In genomic region chr16:84093879-84094270, GRCh38 we compare ENCODE assay signal across 17 cellular contexts. TPM values are rescaled to one million over a fixed set of nuclear protein-coding genes. Genes with fewer than 3 reads are reported as not detected.
DNase-seq lines count a peak whose midpoint lies in the region; ATAC-seq and TF ChIP-seq lines count a peak whose summit lies in the region.
"Had no signal": no experiment of that assay in that cellular context is flagged by ENCODE, and none has a peak within 500 bp of the region (broad histone marks: within the 10 kb centered on the region; RNA-seq: fewer than 3 reads in every experiment).

No MANE protein-coding gene starts in this region.

- no peak for DNase-seq in CD4-positive, CD25-positive, alpha-beta regulatory T cell
- DNase-seq in G401 (ENCODE audit: low spot score) = peak; percentile 59
- DNase-seq in T-helper 17 cell = no peak
- peak; percentile 44 for DNase-seq in cerebellar cortex (ENCODE audit: low spot score)
- DNase-seq in CD4-positive, alpha-beta T cell = no peak
- no peak for DNase-seq in activated T-cell treated with anti-CD3 and anti-CD28 coated beads for 4 hours
- DNase-seq in HUDEP-2 (lab: John Stamatoyannopoulos, UW; ENCODE audit: unreplicated experiment in 76 of 76) = no peak
- DNase-seq in pons (ENCODE audit: low spot score) = no peak
- DNase-seq: BE2C; Caco-2; CD8-positive, alpha-beta memory T cell; DMS53; H7 had no signal

- no peaks in the 10 kb centered on the region for H3K27me3 ChIP-seq in CD4-positive, CD25-positive, alpha-beta regulatory T cell (ENCODE audit: control insufficient read depth, insufficient read depth, low read length)
- H3K27me3 ChIP-seq in CD4-positive, alpha-beta T cell (ENCODE audit: control insufficient read depth, insufficient read depth, low read length) = no peaks in the 10 kb centered on the region
- H3K27me3 ChIP-seq: BE2C had no signal

- H3K27me3 Mint-ChIP-seq in CD4-positive, CD25-positive, alpha-beta regulatory T cell = no peaks in the 10 kb centered on the region
- no peaks in the 10 kb centered on the region for H3K27me3 Mint-ChIP-seq in T-helper 17 cell
- H3K27me3 Mint-ChIP-seq in CD4-positive, alpha-beta T cell = no peaks in the 10 kb centered on the region
- H3K27me3 Mint-ChIP-seq: CD8-positive, alpha-beta memory T cell had no signal

- no peak overlapping the region for H3K4me3 Mint-ChIP-seq in CD4-positive, CD25-positive, alpha-beta regulatory T cell
- H3K4me3 Mint-ChIP-seq in T-helper 17 cell = no peak overlapping the region
- no peak overlapping the region for H3K4me3 Mint-ChIP-seq in CD4-positive, alpha-beta T cell
- H3K4me3 Mint-ChIP-seq: CD8-positive, alpha-beta memory T cell; GM23338 had no signal

- in situ Hi-C loops in G401 (cut with HindIII; ENCODE audit: low sequenced_read_pairs) = no loop called here

- no peak overlapping the region for H3K27ac ChIP-seq in CD4-positive, CD25-positive, alpha-beta regulatory T cell (ENCODE audit: insufficient read depth, low read length, poor library complexity, severe bottlenecking)
- no peak overlapping the region for H3K27ac ChIP-seq in CD4-positive, alpha-beta T cell (ENCODE audit: low read depth, low read length)
- H3K27ac ChIP-seq: C4-2B, HL-60 had no signal

- no peak overlapping the region for H3K4me3 ChIP-seq in CD4-positive, CD25-positive, alpha-beta regulatory T cell (ENCODE audit: low read depth, low read length)
- H3K4me3 ChIP-seq: GM23338 had no signal

- H3K36me3 ChIP-seq in CD4-positive, CD25-positive, alpha-beta regulatory T cell (ENCODE audit: control insufficient read depth, insufficient read depth, low read length) = peaks cover 96% of the 10 kb centered on the region

- no peaks in the 10 kb centered on the region for H3K9me3 ChIP-seq in CD4-positive, CD25-positive, alpha-beta regulatory T cell (ENCODE audit: control insufficient read depth in 2 of 2, low read length in 2 of 2)
- H3K9me3 ChIP-seq in T-helper 17 cell (ENCODE audit: control insufficient read depth, low read length, poor library complexity, severe bottlenecking) = no peaks in the 10 kb centered on the region
- no peaks in the 10 kb centered on the region for H3K9me3 ChIP-seq in CD4-positive, alpha-beta T cell (ENCODE audit: control insufficient read depth, low read length)
- H3K9me3 ChIP-seq: BE2C, Caco-2 had no signal

- intact Hi-C loops in CD4-positive, alpha-beta T cell (cut with DNase I, micrococcal nuclease) = no loop called here

- CTCF ChIA-PET in CD4-positive, alpha-beta T cell (lab: Charles Lee) = no interaction called here

- no peaks in the 10 kb centered on the region for H3K9me3 Mint-ChIP-seq in CD4-positive, CD25-positive, alpha-beta regulatory T cell
- H3K9me3 Mint-ChIP-seq in CD4-positive, alpha-beta T cell = no peaks in the 10 kb centered on the region
- H3K9me3 Mint-ChIP-seq: CD8-positive, alpha-beta memory T cell; GM23338 had no signal

- H3K4me1 Mint-ChIP-seq in CD4-positive, CD25-positive, alpha-beta regulatory T cell = peaks cover 4 to 18% (median 8%) of the 10 kb centered on the region in 4 donors
- H3K4me1 Mint-ChIP-seq in T-helper 17 cell = peaks cover 8% of the 10 kb centered on the region
- peaks cover 19% of the 10 kb centered on the region for H3K4me1 Mint-ChIP-seq in CD4-positive, alpha-beta T cell (ENCODE audit: low read depth)
- H3K4me1 Mint-ChIP-seq: GM23338 had no signal

- peak overlapping the region in 2 of 3 donors; percentile 69 to 75 for H3K27ac Mint-ChIP-seq in CD4-positive, CD25-positive, alpha-beta regulatory T cell
- peak overlapping the region; percentile 61 for H3K27ac Mint-ChIP-seq in T-helper 17 cell
- H3K27ac Mint-ChIP-seq in CD4-positive, alpha-beta T cell = no peak overlapping the region
- H3K27ac Mint-ChIP-seq: CD8-positive, alpha-beta memory T cell; GM23338 had no signal

- H3K36me3 Mint-ChIP-seq in CD4-positive, CD25-positive, alpha-beta regulatory T cell = peaks cover 45% of the 10 kb centered on the region
- peaks cover 14% of the 10 kb centered on the region for H3K36me3 Mint-ChIP-seq in T-helper 17 cell (ENCODE audit: low read depth)
- H3K36me3 Mint-ChIP-seq in CD4-positive, alpha-beta T cell (ENCODE audit: low read depth) = peaks cover 100% of the 10 kb centered on the region

- POLR2A ChIA-PET in CD4-positive, alpha-beta T cell (lab: Charles Lee) = no interaction called here

- H3K4me1 ChIP-seq in CD4-positive, CD25-positive, alpha-beta regulatory T cell (ENCODE audit: control insufficient read depth, insufficient read depth, low read length, poor library complexity, severe bottlenecking) = no peaks in the 10 kb centered on the region
- H3K4me1 ChIP-seq: BE2C had no signal

- no peak for TF ChIP-seq CTCF in CD4-positive, alpha-beta T cell (IDR thresholded peaks at IDR 0.05)

- ATAC-seq in CD4-positive, CD25-positive, alpha-beta regulatory T cell (ENCODE audit: low read depth in 2 of 2) = no peak
- no peak for ATAC-seq in T-helper 17 cell
- no peak for ATAC-seq in CD4-positive, alpha-beta T cell (ENCODE audit: poor library complexity)
- ATAC-seq: GM23338 had no signal

RNA-seq across cellular contexts. Expression of gene MBTPS1, which starts 22.9 kb away (rescaled TPM):
- 118 TPM for total RNA-seq in CD4-positive, CD25-positive, alpha-beta regulatory T cell
- 10 to 100 TPM; 40.6 to 62.5 (median 47.8) TPM for polyA plus RNA-seq in CD4-positive, CD25-positive, alpha-beta regulatory T cell
- 52.5 and 70.6 TPM in 2 replicates for total RNA-seq in G401 (2014; rRNA removed; shearing (Covaris generic))
- total RNA-seq in T-helper 17 cell = 100 to 1,000 TPM in 1 of 2 donors, 10 to 100 TPM in 1; 94.4 to 114 TPM
- total RNA-seq in CD4-positive, alpha-beta T cell = 100 to 1,000 TPM; 121 to 122 TPM

RNA-seq across cellular contexts. Expression of gene HSDL1, which starts 51.1 kb away (rescaled TPM):
- total RNA-seq in CD4-positive, CD25-positive, alpha-beta regulatory T cell = 17.3 TPM
- 10 to 100 TPM in 1 of 4 donors, 1 to 10 TPM in 3; 6.8 to 10.6 (median 9.6) TPM for polyA plus RNA-seq in CD4-positive, CD25-positive, alpha-beta regulatory T cell
- 37.9 and 44.8 TPM in 2 replicates for total RNA-seq in G401 (2014; rRNA removed; shearing (Covaris generic))
- 10 to 100 TPM; 11.9 to 12.6 TPM for total RNA-seq in T-helper 17 cell
- total RNA-seq in CD4-positive, alpha-beta T cell = 10 to 100 TPM in 1 of 2 experiments, 1 to 10 TPM in 1; 9.4 to 12.1 TPM

RNA-seq across cellular contexts. Expression of gene DNAAF1, which starts 51.2 kb away (rescaled TPM):
- 0.27 TPM for total RNA-seq in CD4-positive, CD25-positive, alpha-beta regulatory T cell
- under 1 TPM in 3 of 4 donors, not detected in 1; 0.03 to 0.81 (median 0.33) TPM for polyA plus RNA-seq in CD4-positive, CD25-positive, alpha-beta regulatory T cell
- not detected in 2 replicates for total RNA-seq in G401 (2014; rRNA removed; shearing (Covaris generic))
- not detected for total RNA-seq in T-helper 17 cell
- not detected for total RNA-seq in CD4-positive, alpha-beta T cell
- polyA plus RNA-seq: AG04450 had no signal

RNA-seq across cellular contexts. Expression of gene SLC38A8, which starts 51.3 kb away (rescaled TPM):
- not detected for total RNA-seq in CD4-positive, CD25-positive, alpha-beta regulatory T cell
- polyA plus RNA-seq in CD4-positive, CD25-positive, alpha-beta regulatory T cell = not detected
- not detected in 2 replicates for total RNA-seq in G401 (2014; rRNA removed; shearing (Covaris generic))
- total RNA-seq in T-helper 17 cell = not detected
- not detected for total RNA-seq in CD4-positive, alpha-beta T cell
- total RNA-seq: CD8-positive, alpha-beta memory T cell; GM23338; H7 had no signal
- polyA plus RNA-seq: AG04450; CD8-positive, alpha-beta memory T cell; GM23338 had no signal

Comparison
In these comparisons a context has a peak if more than half of its experiments do, and no peak if none do; other contexts are left out.
1. DNase-seq: peak in G401 (single experiment) and cerebellar cortex (single experiment); none in CD4-positive, CD25-positive, alpha-beta regulatory T cell (0 of 3), T-helper 17 cell (0 of 3), CD4-positive, alpha-beta T cell (0 of 10), activated T-cell treated with anti-CD3 and anti-CD28 coated beads for 4 hours (single experiment), HUDEP-2 (0 of 76) and pons (single experiment).